In genomic region chr4:88962430-88962829, GRCh38 we compare ENCODE assay signal across 20 cellular contexts.
DNase-seq lines count a peak whose midpoint lies in the region; ATAC-seq and TF ChIP-seq lines count a peak whose summit lies in the region.
"Had no signal": no experiment of that assay in that cellular context is flagged by ENCODE, and none has a peak within 500 bp of the region (broad histone marks: within the 10 kb centered on the region; RNA-seq: fewer than 3 reads in every experiment).

No MANE protein-coding gene starts in this region.

- no peak overlapping the region for H4K91ac ChIP-seq in IMR-90 (ENCODE audit: insufficient read depth, low read depth, low read length)

- in situ Hi-C loops in IMR-90 (cut with MboI; ENCODE audit: low sequenced_read_pairs) (no loop called here), mammary epithelial cell (cut with MboI; ENCODE audit: low sequenced_read_pairs in 2 of 2) (no loop called here), ACHN (cut with HindIII; ENCODE audit: low pct_ligation_motif_present, low pct_unique_long_range_greater_than_20kb, low sequenced_read_pairs) (no loop called here)

- H2AK9ac ChIP-seq in IMR-90 (replicated peaks; ENCODE audit: low read depth, low read length, poor library complexity), result no peak overlapping the region

- H3K27ac Mint-ChIP-seq in nephron progenitor cell, result peak overlapping the region; percentile 58
- H3K27ac Mint-ChIP-seq: B cell had no signal

- H3K4me1 ChIP-seq in IMR-90 (ENCODE audit: control insufficient read depth, insufficient read depth, low read length), result peaks cover 2% of the 10 kb centered on the region; the same call in 1 of the 2 replicates
- H3K4me1 ChIP-seq in mammary epithelial cell (ENCODE audit: insufficient read depth, low read length), result peaks cover 19% of the 10 kb centered on the region

- no peak overlapping the region for H3K14ac ChIP-seq in IMR-90 (replicated peaks; ENCODE audit: low read depth, low read length)

- H3K4me2 ChIP-seq in IMR-90 (ENCODE audit: low read depth, low read length) (no peak overlapping the region), mammary epithelial cell (ENCODE audit: insufficient read depth, low read depth, low read length) (no peak overlapping the region)

- no peaks in the 10 kb centered on the region for H4K20me1 ChIP-seq in IMR-90 (ENCODE audit: insufficient read depth, low read length)
- no peaks in the 10 kb centered on the region for H4K20me1 ChIP-seq in mammary epithelial cell (ENCODE audit: insufficient read depth, low read length)

- H3K36me3 ChIP-seq in IMR-90 (ENCODE audit: control insufficient read depth, insufficient read depth, low read length) (no peaks in the 10 kb centered on the region; the same call in 1 of the 2 replicates), mammary epithelial cell (ENCODE audit: insufficient read depth, low read length) (no peaks in the 10 kb centered on the region)
- H3K36me3 ChIP-seq: SJSA1 had no signal

- no peak overlapping the region for H3K4me3 Mint-ChIP-seq in nephron progenitor cell
- H3K4me3 Mint-ChIP-seq: B cell had no signal

- H3K27me3 ChIP-seq in IMR-90 (ENCODE audit: control insufficient read depth, insufficient read depth, low read length) (no peaks in the 10 kb centered on the region), mammary epithelial cell (ENCODE audit: insufficient read depth, low read length) (no peaks in the 10 kb centered on the region)
- H3K27me3 ChIP-seq: SJSA1 had no signal

- TF ChIP-seq CTCF in IMR-90 (conservative IDR thresholded peaks at IDR 0.05; ENCODE audit: low read depth, low read length), result no peak
- TF ChIP-seq CTCF in mammary epithelial cell (conservative IDR thresholded peaks at IDR 0.05 in 1 of 2, IDR thresholded peaks at IDR 0.05 in 1 of 2; ENCODE audit: extremely low read depth in 1 of 2, insufficient read depth in 1 of 2, low read depth in 1 of 2, low read length in 2 of 2), result no peak
- TF ChIP-seq CTCF in nephron progenitor cell (IDR thresholded peaks at IDR 0.05), result no peak

- no peak overlapping the region for H2AK5ac ChIP-seq in IMR-90 (ENCODE audit: low read depth, low read length)

- H2BK5ac ChIP-seq in IMR-90 (ENCODE audit: low read depth, low read length, poor library complexity, severe bottlenecking), result no peak overlapping the region

- no peaks in the 10 kb centered on the region for H3K27me3 Mint-ChIP-seq in nephron progenitor cell (ENCODE audit: low read depth, poor library complexity)

- H3K56ac ChIP-seq in IMR-90 (ENCODE audit: extremely low read depth, insufficient read depth, low read length), result no peak overlapping the region

- intact Hi-C loops in IMR-90 (cut with micrococcal nuclease) (no loop called here), mammary epithelial cell (cut with micrococcal nuclease) (no loop called here)

- H3K27ac ChIP-seq in IMR-90 (ENCODE audit: insufficient read depth, low read length), result no peak overlapping the region
- no peak overlapping the region for H3K27ac ChIP-seq in mammary epithelial cell (ENCODE audit: insufficient read depth, low read depth, low read length)
- H3K27ac ChIP-seq: HL-60, SJSA1 had no signal

- H3K4me3 ChIP-seq in IMR-90 (ENCODE audit: insufficient read depth, low read depth, low read length), result no peak overlapping the region
- H3K4me3 ChIP-seq in mammary epithelial cell (replicated peaks in 1 of 3; ENCODE audit: insufficient read depth in 1 of 3, low read depth in 2 of 3, low read length in 3 of 3), result no peak overlapping the region
- H3K4me3 ChIP-seq: SJSA1 had no signal

- peaks cover 17% of the 10 kb centered on the region for H3K9me3 Mint-ChIP-seq in nephron progenitor cell

- H4K8ac ChIP-seq in IMR-90 (ENCODE audit: low read depth in 2 of 2, low read length in 2 of 2), result no peak overlapping the region

- no peak for TF ChIP-seq RAD21 in IMR-90 (IDR thresholded peaks at IDR 0.05; ENCODE audit: low read length)

- H3K4me1 Mint-ChIP-seq in nephron progenitor cell, result peaks cover 4% of the 10 kb centered on the region
- H3K4me1 Mint-ChIP-seq: B cell had no signal

- no peak overlapping the region for H3K23ac ChIP-seq in IMR-90 (ENCODE audit: low read depth, low read length)

- H2BK20ac ChIP-seq in IMR-90 (ENCODE audit: low read depth, low read length), result no peak overlapping the region

- H3K9ac ChIP-seq in IMR-90 (ENCODE audit: low read depth, low read length) (no peak overlapping the region), mammary epithelial cell (ENCODE audit: insufficient read depth, low read length) (no peak overlapping the region)

- H3K18ac ChIP-seq in IMR-90 (ENCODE audit: low read depth, low read length), result no peak overlapping the region

- H2BK15ac ChIP-seq in IMR-90 (ENCODE audit: low read depth, low read length), result 0 out of 3 replicates have a peak overlapping the region, but pooled peaks have one; percentile 10

- H2AFZ ChIP-seq in IMR-90 (replicated peaks; ENCODE audit: low read length, poor library complexity), result no peak overlapping the region
- no peak overlapping the region for H2AFZ ChIP-seq in mammary epithelial cell (ENCODE audit: low read depth, low read length)

- H3K79me1 ChIP-seq in IMR-90 (ENCODE audit: low read depth in 1 of 2, low read length in 2 of 2), result no peaks in the 10 kb centered on the region

- no peak overlapping the region for H3K4ac ChIP-seq in IMR-90 (ENCODE audit: low read depth, low read length)

- H3K9me1 ChIP-seq in IMR-90 (ENCODE audit: insufficient read depth, low read length), result no peaks in the 10 kb centered on the region

- CTCF ChIA-PET in IMR-90 (lab: Yijun Ruan, JAX), result no interaction called here
- CTCF ChIA-PET in mammary epithelial cell (lab: Charles Lee; ENCODE audit: low non-redundant PET), result no interaction called here

- dilution Hi-C loops in IMR-90 (cut with HindIII; ENCODE audit: low sequenced_read_pairs, unreplicated experiment), result no loop called here
- dilution Hi-C loops in mammary epithelial cell (cut with HindIII; ENCODE audit: low sequenced_read_pairs), result no loop called here

- peaks cover 39% of the 10 kb centered on the region for H3K36me3 Mint-ChIP-seq in nephron progenitor cell (ENCODE audit: low read depth)

- no peak overlapping the region for H2BK120ac ChIP-seq in IMR-90 (ENCODE audit: low read depth, low read length)

- BruUV-seq in IMR-90 (replicated peaks; lab: Mats Ljungman, UMichigan) (no TSS peak), mammary epithelial cell (replicated peaks; lab: Mats Ljungman, UMichigan) (no TSS peak)

- H4K5ac ChIP-seq in IMR-90 (ENCODE audit: low read depth, low read length), result no peak overlapping the region

- no peak for ATAC-seq in IMR-90 (ENCODE audit: low read depth)
- ATAC-seq in HG02759 (IDR thresholded peaks at IDR 0.05; ENCODE audit: unreplicated experiment), result no peak
- ATAC-seq: Right ventricle myocardium inferior had no signal

- DNase-seq in ELR (ENCODE audit: low read depth) (peak; percentile 11), IMR-90 (no peak), mammary epithelial cell (peak; percentile 14), nephron progenitor cell (no peak), NCI-H526 treated with DMSO at 0.1 percent for 48 hours (lab: John Stamatoyannopoulos, UW) (no peak), retina (no peak), ACHN (no peak)
- DNase-seq: EL, KG1, NCI-H1105, NCI-H146, NCI-H2029 treated with DMSO at 0.1 percent for 48 hours, NCI-H226, NCI-H510A treated with DMSO at 0.1 percent for 48 hours, NCI-H82 had no signal

- H3K9me3 ChIP-seq in IMR-90 (ENCODE audit: control insufficient read depth, insufficient read depth, low read length) (no peaks in the 10 kb centered on the region), mammary epithelial cell (replicated peaks; ENCODE audit: insufficient read depth, low read length) (no peaks in the 10 kb centered on the region)
- H3K9me3 ChIP-seq: SJSA1 had no signal

- POLR2A ChIA-PET in IMR-90 (lab: Charles Lee; ENCODE audit: unreplicated experiment), result no interaction called here

- no CpG with 5 or more reads among the region's 2 CpGs for WGBS in IMR-90 (ENCODE audit: extremely low coverage in 2 of 2, insufficient read length in 1 of 2), 2 experiments
- WGBS in mammary epithelial cell (ENCODE audit: low coverage, missing lambda C conversion rate), result 83% methylated on average over 2 of the region's 2 CpGs

- H3K79me2 ChIP-seq in mammary epithelial cell (ENCODE audit: insufficient read depth, low read length), result no peaks in the 10 kb centered on the region

- no peak for TF ChIP-seq POLR2A in IMR-90 (IDR thresholded peaks at IDR 0.05; ENCODE audit: low read depth, low read length)

TF ChIP-seq in IMR-90, 13 proteins besides CTCF, POLR2A, EP300 and RAD21 (continues in another document):
- TF ChIP-seq ELK1 (IDR thresholded peaks at IDR 0.05; ENCODE audit: borderline replicate concordance, low read depth, low read length) (no peak), MAFK (IDR thresholded peaks at IDR 0.05; ENCODE audit: low read depth, low read length) (no peak), SMC3 (IDR thresholded peaks at IDR 0.05; ENCODE audit: low read depth, low read length) (no peak), FOS (IDR thresholded peaks at IDR 0.05; ENCODE audit: low read depth, low read length) (no peak), NFE2L2 (IDR thresholded peaks at IDR 0.05; ENCODE audit: low read depth, low read length) (no peak), USF2 (IDR thresholded peaks at IDR 0.05; ENCODE audit: low read depth, low read length) (no peak), BHLHE40 (IDR thresholded peaks at IDR 0.05; ENCODE audit: low read depth, low read length) (no peak), MXI1 (IDR thresholded peaks at IDR 0.05; ENCODE audit: borderline replicate concordance, low read depth, low read length) (no peak), CEBPB (IDR thresholded peaks at IDR 0.05; ENCODE audit: low read depth, low read length) (no peak), RFX5 (IDR thresholded peaks at IDR 0.05; ENCODE audit: low read depth, low read length) (no peak), RCOR1 (IDR thresholded peaks at IDR 0.05; ENCODE audit: insufficient replicate concordance, low read length) (no peak), MAZ (IDR thresholded peaks at IDR 0.05; ENCODE audit: borderline replicate concordance, low read depth, low read length) (no peak)

Comparison
In these comparisons a context has a peak if more than half of its experiments do, and no peak if none do; other contexts are left out.
1. DNase-seq: peak in ELR (single experiment) and mammary epithelial cell (single experiment); none in IMR-90 (single experiment), nephron progenitor cell (single experiment), NCI-H526 treated with DMSO at 0.1 percent for 48 hours (single experiment), retina (single experiment) and ACHN (single experiment).